In the genomic region with DNA sequence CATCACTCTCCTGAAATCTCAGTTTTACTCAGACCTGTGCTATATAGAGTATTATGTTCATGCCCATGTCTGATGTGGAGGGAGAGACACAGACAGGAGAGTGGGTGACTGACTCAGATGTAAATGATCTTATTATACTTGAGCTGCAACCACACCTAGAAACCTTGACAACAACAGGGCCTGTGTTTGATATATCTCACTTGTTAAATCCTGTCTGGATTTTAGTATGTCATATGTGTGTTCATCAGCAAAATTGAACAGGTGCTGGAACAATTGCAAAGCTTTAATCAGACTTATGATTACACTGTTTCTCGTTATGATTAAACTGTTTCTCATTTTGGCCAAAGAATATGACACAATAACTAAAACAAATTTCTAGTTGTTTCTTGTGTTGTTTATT, we compare ENCODE assay signal across 10 cellular contexts. TPM values are rescaled to one million over a fixed set of nuclear protein-coding genes. Genes with fewer than 3 reads are reported as not detected.
DNase-seq lines count a peak whose midpoint lies in the region; ATAC-seq and TF ChIP-seq lines count a peak whose summit lies in the region.
"Had no signal": no experiment of that assay in that cellular context is flagged by ENCODE, and none has a peak within 500 bp of the region (broad histone marks: within the 10 kb centered on the region; RNA-seq: fewer than 3 reads in every experiment).

No MANE protein-coding gene starts in this region.

- TF ChIP-seq POLR2A in adrenal gland (IDR thresholded peaks at IDR 0.05) = no peak

- H3K4me1 Mint-ChIP-seq in natural killer cell treated with Interleukin-12 subunit alpha and Interleukin-12 subunit beta and Interleukin-15 and Interleukin-18, amount 100 ng/mL, for 72 hours (ENCODE audit: low read depth in 2 of 2) = peaks cover 15 to 21% of the 10 kb centered on the region in 2 donors
- H3K4me1 Mint-ChIP-seq in natural killer cell (peaks cover 12 to 32% of the 10 kb centered on the region in 2 donors), type B pancreatic cell (ENCODE audit: unreplicated experiment) (peaks cover 26% of the 10 kb centered on the region)

- H3K4me3 Mint-ChIP-seq in natural killer cell treated with Interleukin-12 subunit alpha and Interleukin-12 subunit beta and Interleukin-15 and Interleukin-18, amount 100 ng/mL, for 72 hours = no peak overlapping the region
- H3K4me3 Mint-ChIP-seq in natural killer cell = no peak overlapping the region
- no peak overlapping the region for H3K4me3 Mint-ChIP-seq in type B pancreatic cell
- H3K4me3 Mint-ChIP-seq: neural crest cell had no signal

- no peaks in the 10 kb centered on the region for H3K27me3 Mint-ChIP-seq in natural killer cell treated with Interleukin-12 subunit alpha and Interleukin-12 subunit beta and Interleukin-15 and Interleukin-18, amount 100 ng/mL, for 72 hours
- H3K27me3 Mint-ChIP-seq in natural killer cell (ENCODE audit: low read depth in 2 of 2) = no peaks in the 10 kb centered on the region
- no peaks in the 10 kb centered on the region for H3K27me3 Mint-ChIP-seq in type B pancreatic cell

- H3K27ac ChIP-seq in SJCRH30 (peak overlapping the region; percentile 39), adrenal gland (peak overlapping the region in 1 of 5 donors; percentile 3)

- 37 to 72% (median 55%) methylated on average over 1 of the region's 1 CpG for WGBS in adrenal gland, 4 donors

- H3K36me3 ChIP-seq in SJCRH30 = no peaks in the 10 kb centered on the region
- H3K36me3 ChIP-seq in adrenal gland (replicated peaks in 1 of 2) = no peaks in the 10 kb centered on the region

- intact Hi-C loops in natural killer cell (cut with micrococcal nuclease) = no loop called here
- intact Hi-C loops in adrenal gland (cut with DNase I) = no loop called here

- no peaks in the 10 kb centered on the region for H3K36me3 Mint-ChIP-seq in natural killer cell treated with Interleukin-12 subunit alpha and Interleukin-12 subunit beta and Interleukin-15 and Interleukin-18, amount 100 ng/mL, for 72 hours
- no peaks in the 10 kb centered on the region for H3K36me3 Mint-ChIP-seq in natural killer cell
- peaks cover 10% of the 10 kb centered on the region for H3K36me3 Mint-ChIP-seq in type B pancreatic cell

- peak overlapping the region; percentile 46 to 63 for H3K27ac Mint-ChIP-seq in natural killer cell treated with Interleukin-12 subunit alpha and Interleukin-12 subunit beta and Interleukin-15 and Interleukin-18, amount 100 ng/mL, for 72 hours
- no peak overlapping the region for H3K27ac Mint-ChIP-seq in natural killer cell
- H3K27ac Mint-ChIP-seq in type B pancreatic cell = peak overlapping the region; percentile 70

- H3K9me3 ChIP-seq in SJCRH30 (replicated peaks) (no peaks in the 10 kb centered on the region), adrenal gland (replicated peaks in 1 of 3) (no peaks in the 10 kb centered on the region)

- H3K4me3 ChIP-seq in SJCRH30 (no peak overlapping the region), epithelial cell of esophagus (ENCODE audit: low read length) (no peak overlapping the region), adrenal gland (no peak overlapping the region)

- H3K4me1 ChIP-seq in SJCRH30 (peaks cover 32% of the 10 kb centered on the region), adrenal gland (replicated peaks in 1 of 2) (peaks cover 23 to 45% of the 10 kb centered on the region in 2 donors)

- no peak for DNase-seq in natural killer cell treated with Interleukin-12 subunit alpha and Interleukin-12 subunit beta and Interleukin-15 and Interleukin-18, amount 100 ng/mL, for 72 hours (ENCODE audit: low spot score)
- DNase-seq in natural killer cell (no peak), SJCRH30 (peak; percentile 26 to 64), epithelial cell of esophagus (ENCODE audit: low read depth) (peak; percentile 98), type B pancreatic cell (ENCODE audit: extremely low spot score, unreplicated experiment) (no peak), NCI-H1105 (lab: John Stamatoyannopoulos, UW) (no peak), adrenal gland (no peak)

- H3K9me3 Mint-ChIP-seq in natural killer cell treated with Interleukin-12 subunit alpha and Interleukin-12 subunit beta and Interleukin-15 and Interleukin-18, amount 100 ng/mL, for 72 hours = no peaks in the 10 kb centered on the region
- no peaks in the 10 kb centered on the region for H3K9me3 Mint-ChIP-seq in natural killer cell
- H3K9me3 Mint-ChIP-seq in type B pancreatic cell = no peaks in the 10 kb centered on the region
- H3K9me3 Mint-ChIP-seq: neural crest cell had no signal

- H3K27me3 ChIP-seq in SJCRH30 (no peaks in the 10 kb centered on the region), adrenal gland (no peaks in the 10 kb centered on the region)

- TF ChIP-seq CTCF in natural killer cell (IDR thresholded peaks at IDR 0.05) (no peak), epithelial cell of esophagus (IDR thresholded peaks at IDR 0.05; ENCODE audit: insufficient read depth, low read depth, low read length, missing control alignments) (no peak), type B pancreatic cell (conservative IDR thresholded peaks at IDR 0.05) (no peak), adrenal gland (IDR thresholded peaks at IDR 0.05) (no peak)

- ATAC-seq in natural killer cell treated with Interleukin-12 subunit alpha and Interleukin-12 subunit beta and Interleukin-15 and Interleukin-18, amount 100 ng/mL, for 72 hours = peak; percentile 66 to 93
- ATAC-seq in natural killer cell = no peak
- ATAC-seq in GM21717 (IDR thresholded peaks at IDR 0.05; ENCODE audit: unreplicated experiment) = no peak
- ATAC-seq: Right ventricle myocardium inferior had no signal

RNA-seq across cellular contexts. Expression of a gene that starts 37.7 kb away (rescaled TPM):
- total RNA-seq in natural killer cell treated with Interleukin-12 subunit alpha and Interleukin-12 subunit beta and Interleukin-15 and Interleukin-18, amount 100 ng/mL, for 72 hours = 10 to 100 TPM; 30.8 to 34.3 TPM
- total RNA-seq in natural killer cell = 10 to 100 TPM; 17.2 to 23.2 (median 22.2) TPM
- 36.9 and 37.1 TPM in 2 replicates for total RNA-seq in SJCRH30 (2014; rRNA removed; shearing (Covaris generic))
- total RNA-seq in type B pancreatic cell (ENCODE audit: low replicate concordance) = 27.2 and 28.6 TPM in 2 replicates
- total RNA-seq in adrenal gland = 10 to 100 TPM; 17.6 to 46.6 (median 34.0) TPM
- 10 to 100 TPM in 1 of 3 donors, 1 to 10 TPM in 2; 3.4 to 12.9 (median 5.2) TPM for polyA plus RNA-seq in adrenal gland

Comparison
In these comparisons a context has a peak if more than half of its experiments do, and no peak if none do; other contexts are left out.
1. ATAC-seq: peak in natural killer cell treated with Interleukin-12 subunit alpha and Interleukin-12 subunit beta and Interleukin-15 and Interleukin-18, amount 100 ng/mL, for 72 hours (2 of 2); none in natural killer cell (0 of 3) and GM21717 (single experiment).
2. H3K27ac Mint-ChIP-seq: peak in natural killer cell treated with Interleukin-12 subunit alpha and Interleukin-12 subunit beta and Interleukin-15 and Interleukin-18, amount 100 ng/mL, for 72 hours (2 of 2) and type B pancreatic cell (single experiment); none in natural killer cell (0 of 2).
3. DNase-seq: peak in SJCRH30 (2 of 2) and epithelial cell of esophagus (single experiment); none in natural killer cell treated with Interleukin-12 subunit alpha and Interleukin-12 subunit beta and Interleukin-15 and Interleukin-18, amount 100 ng/mL, for 72 hours (single experiment), natural killer cell (single experiment), type B pancreatic cell (single experiment), NCI-H1105 (single experiment) and adrenal gland (0 of 7).